Comparison of ENCODE assay signal across 17 cellular contexts in the genomic region with DNA sequence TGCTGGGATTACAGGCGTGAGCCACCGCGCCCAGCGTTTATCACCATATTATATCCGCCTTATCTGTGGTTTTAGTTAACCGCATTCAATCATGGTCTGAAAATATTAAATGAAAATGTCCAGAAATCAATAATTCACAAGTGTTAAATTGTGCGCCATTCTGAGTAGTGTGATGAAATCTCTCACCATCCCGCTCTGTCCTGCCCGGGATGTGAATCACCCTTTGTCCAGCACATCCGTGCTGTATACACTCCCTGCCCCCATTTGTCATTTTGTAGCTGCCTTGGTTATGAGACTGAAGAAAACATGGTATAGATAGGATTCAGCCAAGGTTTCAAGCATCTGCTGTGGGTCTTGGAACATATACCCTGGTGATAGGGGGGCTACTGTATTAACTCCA.
DNase-seq lines count a peak whose midpoint lies in the region; ATAC-seq and TF ChIP-seq lines count a peak whose summit lies in the region.
"Had no signal": no experiment of that assay in that cellular context is flagged by ENCODE, and none has a peak within 500 bp of the region (broad histone marks: within the 10 kb centered on the region; RNA-seq: fewer than 3 reads in every experiment).

No MANE protein-coding gene starts in this region.

- no peaks in the 10 kb centered on the region for H3K27me3 ChIP-seq in liver (ENCODE audit: control insufficient read depth in 4 of 4, insufficient read depth in 4 of 4, low read length in 3 of 4)

- H3K4me1 ChIP-seq in liver (ENCODE audit: control insufficient read depth in 4 of 4, insufficient read depth in 4 of 4, low read length in 3 of 4), result peaks cover 0 to 26% (median 20%) of the 10 kb centered on the region in 4 donors

- ATAC-seq in natural killer cell (no peak), HG03159 (IDR thresholded peaks at IDR 0.05; ENCODE audit: unreplicated experiment) (no peak)

- intact Hi-C loops in natural killer cell (cut with micrococcal nuclease), result no loop called here

- H3K27ac ChIP-seq in RWPE1, result no peak overlapping the region
- peak overlapping the region; percentile 23 to 65 for H3K27ac ChIP-seq in liver (ENCODE audit: low read depth in 1 of 2, low read length in 2 of 2)

- no peak overlapping the region for H3K4me3 ChIP-seq in choroid plexus epithelial cell (ENCODE audit: low read depth, low read length)
- H3K4me3 ChIP-seq in liver (ENCODE audit: low read depth in 1 of 3, low read length in 3 of 3), result no peak overlapping the region

- TF ChIP-seq RAD21 in liver (IDR thresholded peaks at IDR 0.05), result peak; percentile 23 to 39

- peak; percentile 75 for DNase-seq in HT1080 (ENCODE audit: low read depth)
- peak; percentile 7 for DNase-seq in RWPE1 (ENCODE audit: low spot score)
- peak; percentile 45 for DNase-seq in choroid plexus epithelial cell (ENCODE audit: low read depth)
- DNase-seq in natural killer cell, result no peak
- DNase-seq in activated CD4-positive, CD25-positive, alpha-beta regulatory T cell (lab: John Stamatoyannopoulos, UW), result no peak
- DNase-seq in NCI-H345 (lab: John Stamatoyannopoulos, UW), result no peak
- DNase-seq: DMS153, EL, HFFc6, IMR-90, NCI-H1048, NCI-H146, NCI-H2107, NCI-H226, SW 1271 had no signal

- H3K9ac ChIP-seq in liver (ENCODE audit: low read depth in 1 of 2, low read length in 2 of 2), result no peak overlapping the region

- no peaks in the 10 kb centered on the region for H3K36me3 Mint-ChIP-seq in natural killer cell

- H3K9me3 Mint-ChIP-seq in natural killer cell, result no peaks in the 10 kb centered on the region
- H3K9me3 Mint-ChIP-seq: HFFc6 had no signal

- POLR2A ChIA-PET in RWPE1 (lab: Yijun Ruan, JAX; ENCODE audit: low non-redundant PET), result no interaction called here

- no peaks in the 10 kb centered on the region for H3K4me1 Mint-ChIP-seq in natural killer cell

- H3K4me3 Mint-ChIP-seq in natural killer cell, result no peak overlapping the region
- H3K4me3 Mint-ChIP-seq: HFFc6 had no signal

- no peak overlapping the region for H3K27ac Mint-ChIP-seq in natural killer cell
- H3K27ac Mint-ChIP-seq: HFFc6 had no signal

- H3K27me3 Mint-ChIP-seq in natural killer cell (ENCODE audit: low read depth in 2 of 2), result peaks cover 3 to 11% of the 10 kb centered on the region in 2 donors

- WGBS in liver, result 72% methylated on average over 10 of the region's 10 CpGs

- no peak for TF ChIP-seq CTCF in RWPE1 (conservative IDR thresholded peaks at IDR 0.05; ENCODE audit: low read depth)
- TF ChIP-seq CTCF in choroid plexus epithelial cell (conservative IDR thresholded peaks at IDR 0.05; ENCODE audit: low read depth, low read length), result no peak
- no peak for TF ChIP-seq CTCF in liver (IDR thresholded peaks at IDR 0.05; ENCODE audit: low read depth, low read length, missing input control)
- TF ChIP-seq CTCF in natural killer cell (IDR thresholded peaks at IDR 0.05), result no peak

- no peaks in the 10 kb centered on the region for H3K9me3 ChIP-seq in liver (ENCODE audit: control insufficient read depth in 4 of 4, low read length in 3 of 4)

- CTCF ChIA-PET in RWPE1 (lab: Yijun Ruan, JAX), result no interaction called here

- no peaks in the 10 kb centered on the region for H3K36me3 ChIP-seq in liver (ENCODE audit: control insufficient read depth in 4 of 4, insufficient read depth in 3 of 4, low read depth in 1 of 4, low read length in 3 of 4)

TF ChIP-seq in liver, 16 proteins besides CTCF, POLR2A, EP300 and RAD21:
- no peak for TF ChIP-seq FOXA1 (IDR thresholded peaks at IDR 0.05)
- no peak for TF ChIP-seq FOXA2 (IDR thresholded peaks at IDR 0.05)
- TF ChIP-seq JUND (IDR thresholded peaks at IDR 0.05), result peak in 1 of 2 donors; percentile 74
- TF ChIP-seq, protein P1, sequence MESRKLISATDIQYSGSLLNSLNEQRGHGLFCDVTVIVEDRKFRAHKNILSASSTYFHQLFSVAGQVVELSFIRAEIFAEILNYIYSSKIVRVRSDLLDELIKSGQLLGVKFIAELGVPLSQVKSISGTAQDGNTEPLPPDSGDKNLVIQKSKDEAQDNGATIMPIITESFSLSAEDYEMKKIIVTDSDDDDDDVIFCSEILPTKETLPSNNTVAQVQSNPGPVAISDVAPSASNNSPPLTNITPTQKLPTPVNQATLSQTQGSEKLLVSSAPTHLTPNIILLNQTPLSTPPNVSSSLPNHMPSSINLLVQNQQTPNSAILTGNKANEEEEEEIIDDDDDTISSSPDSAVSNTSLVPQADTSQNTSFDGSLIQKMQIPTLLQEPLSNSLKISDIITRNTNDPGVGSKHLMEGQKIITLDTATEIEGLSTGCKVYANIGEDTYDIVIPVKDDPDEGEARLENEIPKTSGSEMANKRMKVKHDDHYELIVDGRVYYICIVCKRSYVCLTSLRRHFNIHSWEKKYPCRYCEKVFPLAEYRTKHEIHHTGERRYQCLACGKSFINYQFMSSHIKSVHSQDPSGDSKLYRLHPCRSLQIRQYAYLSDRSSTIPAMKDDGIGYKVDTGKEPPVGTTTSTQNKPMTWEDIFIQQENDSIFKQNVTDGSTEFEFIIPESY (IDR thresholded peaks at IDR 0.05), result no peak
- TF ChIP-seq TAF1 (conservative IDR thresholded peaks at IDR 0.05), result no peak
- TF ChIP-seq HNF4A (conservative IDR thresholded peaks at IDR 0.05), result peak; percentile 42 to 61
- TF ChIP-seq, protein P2, sequence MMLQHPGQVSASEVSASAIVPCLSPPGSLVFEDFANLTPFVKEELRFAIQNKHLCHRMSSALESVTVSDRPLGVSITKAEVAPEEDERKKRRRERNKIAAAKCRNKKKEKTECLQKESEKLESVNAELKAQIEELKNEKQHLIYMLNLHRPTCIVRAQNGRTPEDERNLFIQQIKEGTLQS (IDR thresholded peaks at IDR 0.05), result peak; percentile 55
- TF ChIP-seq YY1 (IDR thresholded peaks at IDR 0.05), result peak; percentile 89
- TF ChIP-seq, protein P3, sequence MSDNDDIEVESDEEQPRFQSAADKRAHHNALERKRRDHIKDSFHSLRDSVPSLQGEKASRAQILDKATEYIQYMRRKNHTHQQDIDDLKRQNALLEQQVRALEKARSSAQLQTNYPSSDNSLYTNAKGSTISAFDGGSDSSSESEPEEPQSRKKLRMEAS (IDR thresholded peaks at IDR 0.05), result peak; percentile 26
- TF ChIP-seq EGR1 (IDR thresholded peaks at IDR 0.05; ENCODE audit: low read depth in 2 of 2), result no peak
- peak; percentile 51 to 77 for TF ChIP-seq RXRA (IDR thresholded peaks at IDR 0.05)
- TF ChIP-seq NR2F2 (IDR thresholded peaks at IDR 0.05), result no peak
- peak in 1 of 2 donors; percentile 22 for TF ChIP-seq GABPA (IDR thresholded peaks at IDR 0.05 in 1 of 2, conservative IDR thresholded peaks at IDR 0.05 in 1 of 2)
- no peak for TF ChIP-seq HNF4G (IDR thresholded peaks at IDR 0.05)
- TF ChIP-seq, protein P4, sequence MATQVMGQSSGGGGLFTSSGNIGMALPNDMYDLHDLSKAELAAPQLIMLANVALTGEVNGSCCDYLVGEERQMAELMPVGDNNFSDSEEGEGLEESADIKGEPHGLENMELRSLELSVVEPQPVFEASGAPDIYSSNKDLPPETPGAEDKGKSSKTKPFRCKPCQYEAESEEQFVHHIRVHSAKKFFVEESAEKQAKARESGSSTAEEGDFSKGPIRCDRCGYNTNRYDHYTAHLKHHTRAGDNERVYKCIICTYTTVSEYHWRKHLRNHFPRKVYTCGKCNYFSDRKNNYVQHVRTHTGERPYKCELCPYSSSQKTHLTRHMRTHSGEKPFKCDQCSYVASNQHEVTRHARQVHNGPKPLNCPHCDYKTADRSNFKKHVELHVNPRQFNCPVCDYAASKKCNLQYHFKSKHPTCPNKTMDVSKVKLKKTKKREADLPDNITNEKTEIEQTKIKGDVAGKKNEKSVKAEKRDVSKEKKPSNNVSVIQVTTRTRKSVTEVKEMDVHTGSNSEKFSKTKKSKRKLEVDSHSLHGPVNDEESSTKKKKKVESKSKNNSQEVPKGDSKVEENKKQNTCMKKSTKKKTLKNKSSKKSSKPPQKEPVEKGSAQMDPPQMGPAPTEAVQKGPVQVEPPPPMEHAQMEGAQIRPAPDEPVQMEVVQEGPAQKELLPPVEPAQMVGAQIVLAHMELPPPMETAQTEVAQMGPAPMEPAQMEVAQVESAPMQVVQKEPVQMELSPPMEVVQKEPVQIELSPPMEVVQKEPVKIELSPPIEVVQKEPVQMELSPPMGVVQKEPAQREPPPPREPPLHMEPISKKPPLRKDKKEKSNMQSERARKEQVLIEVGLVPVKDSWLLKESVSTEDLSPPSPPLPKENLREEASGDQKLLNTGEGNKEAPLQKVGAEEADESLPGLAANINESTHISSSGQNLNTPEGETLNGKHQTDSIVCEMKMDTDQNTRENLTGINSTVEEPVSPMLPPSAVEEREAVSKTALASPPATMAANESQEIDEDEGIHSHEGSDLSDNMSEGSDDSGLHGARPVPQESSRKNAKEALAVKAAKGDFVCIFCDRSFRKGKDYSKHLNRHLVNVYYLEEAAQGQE (IDR thresholded peaks at IDR 0.05), result peak; percentile 29
- peak; percentile 27 for TF ChIP-seq SP1 (IDR thresholded peaks at IDR 0.05)

Comparison
In these comparisons a context has a peak if more than half of its experiments do, and no peak if none do; other contexts are left out.
1. DNase-seq: peak in HT1080 (single experiment), RWPE1 (single experiment) and choroid plexus epithelial cell (single experiment); none in natural killer cell (single experiment), activated CD4-positive, CD25-positive, alpha-beta regulatory T cell (0 of 4) and NCI-H345 (single experiment).